In the genomic region with DNA sequence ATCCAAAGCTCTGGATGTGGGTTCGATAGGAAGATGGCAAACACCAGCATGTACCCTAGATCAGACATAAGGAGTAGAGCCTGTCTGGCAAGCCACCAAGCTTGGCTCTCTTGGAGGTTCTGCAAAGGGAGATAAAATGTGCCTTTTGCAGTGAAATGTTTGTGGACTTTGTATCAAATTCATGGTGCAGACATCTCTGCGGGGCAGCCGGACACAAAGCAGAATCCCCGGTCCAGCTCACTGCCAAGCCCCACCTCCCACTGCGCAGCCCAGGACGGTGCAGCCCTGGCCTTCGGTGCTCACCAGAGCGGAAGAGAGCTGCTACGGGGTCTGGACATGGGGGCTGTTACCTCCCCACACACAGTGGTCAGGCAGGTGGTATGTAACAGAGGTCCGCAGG, we compare ENCODE assay signal across 15 cellular contexts.
DNase-seq lines count a peak whose midpoint lies in the region; ATAC-seq, FAIRE-seq and TF ChIP-seq lines count a peak whose summit lies in the region.
"Had no signal": no experiment of that assay in that cellular context is flagged by ENCODE, and none has a peak within 500 bp of the region (broad histone marks: within the 10 kb centered on the region; RNA-seq: fewer than 3 reads in every experiment).

No MANE protein-coding gene starts in this region.

- H2BK5ac ChIP-seq in H1 (ENCODE audit: low read depth, low read length): 0 out of 2 replicates have a peak overlapping the region, but pooled peaks have one; percentile 7

- TF ChIP-seq CTCF in H1 (IDR thresholded peaks at IDR 0.05; ENCODE audit: control extremely low read depth in 1 of 3, insufficient read depth in 1 of 3, low read depth in 1 of 3, low read length in 3 of 3): no peak
- TF ChIP-seq CTCF in neural crest cell (conservative IDR thresholded peaks at IDR 0.05): no peak
- TF ChIP-seq CTCF in mesothelial cell of epicardium (IDR thresholded peaks at IDR 0.05; ENCODE audit: unreplicated experiment): no peak

- no peak overlapping the region for H4K91ac ChIP-seq in H1 (replicated peaks; ENCODE audit: insufficient read length, low read length)

- H3K56ac ChIP-seq in H1 (replicated peaks; ENCODE audit: insufficient read length, low read depth, low read length): no peak overlapping the region

- peak overlapping the region; percentile 80; the same call in 1 of the 2 replicates for H3K9ac ChIP-seq in BLaER1
- no peak overlapping the region for H3K9ac ChIP-seq in H1 (replicated peaks in 1 of 4; ENCODE audit: extremely low read depth in 1 of 4, low read depth in 3 of 4, low read length in 3 of 4)

- H2BK120ac ChIP-seq in H1 (replicated peaks; ENCODE audit: low read depth, low read length): no peak overlapping the region

- ATAC-seq in GM21737 (IDR thresholded peaks at IDR 0.05; ENCODE audit: unreplicated experiment): no peak
- ATAC-seq: HepG2 had no signal

- no peak overlapping the region for H2AFZ ChIP-seq in H1 (ENCODE audit: low read length)

- no peak overlapping the region for H3K18ac ChIP-seq in H1 (ENCODE audit: extremely low read depth, low read length)

- peak overlapping the region; percentile 25; the same call in 1 of the 2 replicates for H3K4me3 ChIP-seq in BLaER1
- H3K4me3 ChIP-seq in H1 (ENCODE audit: extremely low read depth in 1 of 4, insufficient read depth in 2 of 4, low read depth in 3 of 4, low read length in 4 of 4): no peak overlapping the region

- peaks cover 11% of the 10 kb centered on the region; the same call in 1 of the 2 replicates for H3K79me1 ChIP-seq in H1 (ENCODE audit: low read depth, low read length)

- H2BK12ac ChIP-seq in H1 (ENCODE audit: low read depth, low read length): no peak overlapping the region

- no peaks in the 10 kb centered on the region for H3K23me2 ChIP-seq in H1 (ENCODE audit: low read depth, low read length)

- no peaks in the 10 kb centered on the region for H3K36me3 Mint-ChIP-seq in neural crest cell (ENCODE audit: low read depth)
- H3K36me3 Mint-ChIP-seq in mesothelial cell of epicardium: no peaks in the 10 kb centered on the region

- TF ChIP-seq POLR2A in H1 (IDR thresholded peaks at IDR 0.05; ENCODE audit: control extremely low read depth in 1 of 2, low read depth in 2 of 2, low read length in 2 of 2): no peak

- H2AK5ac ChIP-seq in H1 (ENCODE audit: low read depth, low read length): no peak overlapping the region

- H3K4me1 Mint-ChIP-seq in neural crest cell (peaks cover 23% of the 10 kb centered on the region), mesothelial cell of epicardium (peaks cover 12% of the 10 kb centered on the region)

- POLR2A ChIA-PET in H1 (lab: Charles Lee; ENCODE audit: partially characterized antibody): interaction anchor here (0.9 kb wide), 1 partner anchor 8 kb away, joined by 3 read pairs; no protein-coding TSS in a partner anchor

- H3K4me1 ChIP-seq in BLaER1 (peaks cover 58% of the 10 kb centered on the region), H1 (replicated peaks in 1 of 4; ENCODE audit: control insufficient read depth in 3 of 4, insufficient read depth in 4 of 4, low read length in 3 of 4) (peaks cover 0 to 4% (median 1%) of the 10 kb centered on the region in 4 experiments; a peak in 2 of 7 replicates)

- H3K9me3 ChIP-seq in BLaER1 (peaks cover 47% of the 10 kb centered on the region), H1 (ENCODE audit: insufficient read depth in 2 of 2, low read depth in 1 of 2, low read length in 1 of 2) (no peaks in the 10 kb centered on the region)

- H3K4me2 ChIP-seq in BLaER1: peak overlapping the region; percentile 73
- no peak overlapping the region for H3K4me2 ChIP-seq in H1 (ENCODE audit: insufficient read depth in 1 of 2, low read depth in 2 of 2, low read length in 2 of 2)

- no peak overlapping the region for H4K5ac ChIP-seq in H1 (ENCODE audit: insufficient read length, low read depth, low read length)

- H3K4ac ChIP-seq in H1 (replicated peaks; ENCODE audit: insufficient read length, low read depth, low read length): no peak overlapping the region

- TF ChIP-seq RAD21 in H1 (IDR thresholded peaks at IDR 0.05 in 1 of 2, conservative IDR thresholded peaks at IDR 0.05 in 1 of 2; ENCODE audit: low read depth in 2 of 2, low read length in 2 of 2): no peak

- H3K79me2 ChIP-seq in H1 (ENCODE audit: control insufficient read depth in 1 of 2, insufficient read depth in 2 of 2, low read length in 2 of 2): no peaks in the 10 kb centered on the region

- FAIRE-seq in H1 (lab: Jason Lieb, UNC): no peak
- FAIRE-seq: H54, HepG2, RCC 7860 had no signal

- H4K20me1 ChIP-seq in BLaER1 (no peaks in the 10 kb centered on the region), H1 (replicated peaks in 1 of 2; ENCODE audit: control insufficient read depth in 1 of 2, insufficient read depth in 2 of 2, low read length in 2 of 2) (no peaks in the 10 kb centered on the region)

- no peak overlapping the region for H2BK15ac ChIP-seq in H1 (ENCODE audit: low read length)

- DNase-seq in HUDEP-2 (lab: John Stamatoyannopoulos, UW; ENCODE audit: unreplicated experiment in 76 of 76): peak in 73 of 76 experiments; percentile 26 to 86 (median 65)
- DNase-seq in H1 (ENCODE audit: low read depth in 1 of 2, low spot score in 2 of 2): no peak
- DNase-seq in neural crest cell (ENCODE audit: low read depth, low spot score): no peak
- no peak for DNase-seq in NCI-H1417 (lab: John Stamatoyannopoulos, UW)
- no peak for DNase-seq in mesothelial cell of epicardium (ENCODE audit: low spot score in 2 of 2, unreplicated experiment in 2 of 2)
- DNase-seq: AML-193; CD8-positive, alpha-beta memory T cell; Kasumi-1; NCI-H1930; NCI-H2171 treated with DMSO at 0.1 percent for 48 hours had no signal

- WGBS in H1 (ENCODE audit: extremely low coverage in 1 of 2, insufficient coverage in 1 of 2, insufficient read length in 1 of 2, insufficient replicate concordance in 2 of 2, low coverage in 1 of 2, low lambda C conversion rate in 2 of 2, missing lambda C conversion rate in 1 of 2), 2 experiments: 81% methylated on average over 7 of the region's 10 CpGs; no CpG with 5 or more reads in 1 of the 2 experiments

- no peak overlapping the region for H3K4me3 Mint-ChIP-seq in neural crest cell
- H3K4me3 Mint-ChIP-seq in mesothelial cell of epicardium: no peak overlapping the region
- H3K4me3 Mint-ChIP-seq: CD8-positive, alpha-beta memory T cell had no signal

- H3K27me3 ChIP-seq in BLaER1: no peaks in the 10 kb centered on the region
- H3K27me3 ChIP-seq in H1 (replicated peaks in 1 of 4; ENCODE audit: control insufficient read depth in 3 of 4, extremely low read depth in 1 of 4, insufficient read depth in 3 of 4, low read length in 3 of 4): no peaks in the 10 kb centered on the region

- no peak overlapping the region for H2BK20ac ChIP-seq in H1 (ENCODE audit: low read length)

- H3K27me3 Mint-ChIP-seq in neural crest cell (ENCODE audit: low read depth) (no peaks in the 10 kb centered on the region), mesothelial cell of epicardium (ENCODE audit: low read depth) (no peaks in the 10 kb centered on the region)

- H3K23ac ChIP-seq in H1 (ENCODE audit: insufficient read length): no peak overlapping the region

- no peaks in the 10 kb centered on the region for H3K9me3 Mint-ChIP-seq in neural crest cell
- H3K9me3 Mint-ChIP-seq in mesothelial cell of epicardium: no peaks in the 10 kb centered on the region
- H3K9me3 Mint-ChIP-seq: CD8-positive, alpha-beta memory T cell had no signal

- CTCF ChIA-PET in H1 (lab: Charles Lee; ENCODE audit: partially characterized antibody): interaction anchor here (0.6 to 1.2 kb wide), 3 partner anchors 8 to 143 kb away, joined by 3 to 6 read pairs (median 3); no protein-coding TSS in a partner anchor

- H3K27ac ChIP-seq in BLaER1: peak overlapping the region; percentile 98
- no peak overlapping the region for H3K27ac ChIP-seq in H1 (ENCODE audit: low read depth, low read length)

- no peak for TF ChIP-seq EP300 in H1 (IDR thresholded peaks at IDR 0.05; ENCODE audit: borderline replicate concordance in 1 of 2, low read depth in 2 of 2, low read length in 2 of 2)

- H4K8ac ChIP-seq in H1 (ENCODE audit: extremely low read depth, insufficient read depth, low read length): no peak overlapping the region

- H3K14ac ChIP-seq in H1 (ENCODE audit: insufficient read length): no peak overlapping the region

- no peaks in the 10 kb centered on the region for H3K36me3 ChIP-seq in BLaER1
- H3K36me3 ChIP-seq in H1 (ENCODE audit: control insufficient read depth in 2 of 4, insufficient read depth in 4 of 4, low read length in 3 of 4): no peaks in the 10 kb centered on the region

- H3K27ac Mint-ChIP-seq in neural crest cell (ENCODE audit: unreplicated experiment) (peak overlapping the region; percentile 72), mesothelial cell of epicardium (no peak overlapping the region)

TF ChIP-seq in H1, 55 proteins besides CTCF, POLR2A, EP300 and RAD21 (continues in another document):
- TF ChIP-seq, protein P1, sequence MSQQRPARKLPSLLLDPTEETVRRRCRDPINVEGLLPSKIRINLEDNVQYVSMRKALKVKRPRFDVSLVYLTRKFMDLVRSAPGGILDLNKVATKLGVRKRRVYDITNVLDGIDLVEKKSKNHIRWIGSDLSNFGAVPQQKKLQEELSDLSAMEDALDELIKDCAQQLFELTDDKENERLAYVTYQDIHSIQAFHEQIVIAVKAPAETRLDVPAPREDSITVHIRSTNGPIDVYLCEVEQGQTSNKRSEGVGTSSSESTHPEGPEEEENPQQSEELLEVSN (IDR thresholded peaks at IDR 0.05): no peak
- no peak for TF ChIP-seq SRF (IDR thresholded peaks at IDR 0.05; ENCODE audit: low read depth, low read length)
- TF ChIP-seq, protein P2, sequence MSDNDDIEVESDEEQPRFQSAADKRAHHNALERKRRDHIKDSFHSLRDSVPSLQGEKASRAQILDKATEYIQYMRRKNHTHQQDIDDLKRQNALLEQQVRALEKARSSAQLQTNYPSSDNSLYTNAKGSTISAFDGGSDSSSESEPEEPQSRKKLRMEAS (IDR thresholded peaks at IDR 0.05): no peak
- no peak for TF ChIP-seq TAF1 (IDR thresholded peaks at IDR 0.05; ENCODE audit: low read depth, low read length)
- TF ChIP-seq NRF1 (IDR thresholded peaks at IDR 0.05; ENCODE audit: low read depth, low read length): no peak
- no peak for TF ChIP-seq SAP30 (IDR thresholded peaks at IDR 0.05; ENCODE audit: insufficient read depth, insufficient replicate concordance, low read length)

Comparison
In these comparisons a context has a peak if more than half of its experiments do, and no peak if none do; other contexts are left out.
1. DNase-seq: peak in HUDEP-2 (73 of 76); none in H1 (0 of 2), neural crest cell (single experiment), NCI-H1417 (0 of 3) and mesothelial cell of epicardium (0 of 2).